In the genomic region with DNA sequence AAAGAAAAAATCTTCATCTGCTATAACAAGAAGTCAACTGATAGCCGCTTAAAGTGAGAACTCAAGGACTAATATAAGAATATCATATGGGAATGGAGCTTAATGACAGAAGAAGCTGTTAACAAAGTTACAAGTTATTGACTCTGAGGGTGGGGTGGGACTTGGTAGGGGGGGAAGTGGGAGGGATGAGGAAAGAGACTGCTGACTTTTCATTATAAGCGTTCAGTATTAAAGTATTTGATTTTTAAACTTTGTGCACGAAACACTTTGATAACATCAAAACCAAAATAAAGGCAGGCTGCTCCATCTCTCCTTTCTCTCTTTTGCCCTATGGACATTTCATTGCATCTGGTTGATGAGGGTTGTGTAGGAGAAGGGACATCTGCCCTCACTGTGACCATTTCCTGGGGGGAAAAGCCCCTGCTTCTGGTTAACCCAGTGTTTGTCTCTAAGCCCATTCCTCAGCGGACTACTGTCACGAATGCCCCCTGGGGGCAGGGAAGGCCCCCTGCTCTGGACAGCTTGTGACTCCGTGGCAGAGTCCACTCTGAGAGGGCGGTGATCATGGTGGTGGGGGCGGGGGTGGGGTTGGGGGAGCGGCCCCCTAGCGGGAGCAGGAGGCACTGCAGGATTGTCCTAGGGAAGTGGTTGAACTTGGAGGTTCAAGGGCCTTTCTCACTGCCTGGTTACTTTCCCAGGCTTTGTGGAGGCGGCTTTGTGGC, we compare ENCODE assay signal across 9 cellular contexts. TPM values are rescaled to one million over a fixed set of nuclear protein-coding genes. Genes with fewer than 3 reads are reported as not detected.
DNase-seq lines count a peak whose midpoint lies in the region; TF ChIP-seq lines count a peak whose summit lies in the region.
"Had no signal": no experiment of that assay in that cellular context is flagged by ENCODE, and none has a peak within 500 bp of the region (broad histone marks: within the 10 kb centered on the region; RNA-seq: fewer than 3 reads in every experiment).

No MANE protein-coding gene starts in this region.

- H3K27ac ChIP-seq in sigmoid colon = no peak overlapping the region

- no peaks in the 10 kb centered on the region for H3K36me3 ChIP-seq in sigmoid colon
- no peaks in the 10 kb centered on the region for H3K36me3 ChIP-seq in MG63

- H3K27me3 ChIP-seq in sigmoid colon (no peaks in the 10 kb centered on the region), MG63 (no peaks in the 10 kb centered on the region)

- H3K4me1 ChIP-seq in sigmoid colon = no peaks in the 10 kb centered on the region

- H3K9me3 ChIP-seq in sigmoid colon = no peaks in the 10 kb centered on the region
- H3K9me3 ChIP-seq in MG63 = no peaks in the 10 kb centered on the region

- TF ChIP-seq POLR2A in sigmoid colon (IDR thresholded peaks at IDR 0.05) = no peak

- intact Hi-C loops in sigmoid colon (cut with DNase I) = no loop called here

- H3K4me3 ChIP-seq in foreskin fibroblast (ENCODE audit: low read depth in 1 of 2, low read length in 2 of 2) = no peak overlapping the region
- H3K4me3 ChIP-seq in sigmoid colon = no peak overlapping the region
- H3K4me3 ChIP-seq in MG63 = no peak overlapping the region

- WGBS in sigmoid colon, 2 donors = 42 to 44% methylated on average over 11 of the region's 11 CpGs

- no peak for TF ChIP-seq EP300 in sigmoid colon (IDR thresholded peaks at IDR 0.05)

- DNase-seq in stimulated activated CD4-positive, alpha-beta T cell treated with anti-CD3 and anti-CD28 coated beads, Interleukin-15, amount 100 ng/mL, for 24 hours = peak; percentile 15
- DNase-seq in stimulated activated CD4-positive, alpha-beta T cell treated with anti-CD3 and anti-CD28 coated beads, Interleukin-1b, Interleukin-23, amount 100 ng/mL, for 48 hours = no peak
- peak; percentile 5 for DNase-seq in NCI-H460 (ENCODE audit: extremely low read depth, low read depth)
- DNase-seq in foreskin fibroblast = no peak
- DNase-seq in NK-92 (lab: John Stamatoyannopoulos, UW; ENCODE audit: unreplicated experiment) = no peak
- no peak for DNase-seq in sigmoid colon
- DNase-seq in MG63 = no peak
- DNase-seq in G401 (ENCODE audit: low spot score) = no peak
- DNase-seq: activated naive CD8-positive, alpha-beta T cell treated with anti-CD3 and anti-CD28 coated beads, Interleukin-2, amount 10 ng/mL, durations not matched to agents 7 days and 5 days had no signal

- in situ Hi-C loops in G401 (cut with HindIII; ENCODE audit: low sequenced_read_pairs) = no loop called here

- TF ChIP-seq CTCF in foreskin fibroblast (IDR thresholded peaks at IDR 0.05; ENCODE audit: low read depth, low read length) (peak; percentile 30), sigmoid colon (IDR thresholded peaks at IDR 0.05) (peak in 1 of 4 experiments; percentile 41)

RNA-seq across cellular contexts. Expression of gene SLC13A4, which starts 17.4 kb away (rescaled TPM):
- total RNA-seq in NCI-H460 (2014; rRNA removed; shearing (Covaris generic)) = not detected in 2 replicates
- not detected in 2 replicates for polyA plus RNA-seq in NCI-H460 (2014; cell fraction: nucleus; rRNA removed)
- total RNA-seq in sigmoid colon = under 1 TPM in 1 of 4 donors, not detected in 3; 0.28 TPM
- under 1 TPM in 2 of 3 donors, not detected in 1; 0.12 to 0.60 TPM for polyA plus RNA-seq in sigmoid colon
- total RNA-seq in MG63 (2014; rRNA removed; shearing (Covaris generic); ENCODE audit: low replicate concordance) = 0.05 TPM in 1 of 2 replicates, not detected in the other
- total RNA-seq in G401 (2014; rRNA removed; shearing (Covaris generic)) = 0.31 and 1.2 TPM in 2 replicates
- total RNA-seq: activated naive CD8-positive, alpha-beta T cell treated with anti-CD3 and anti-CD28 coated beads, Interleukin-2, amount 10 ng/mL, durations not matched to agents 7 days and 5 days had no signal

RNA-seq across cellular contexts. Expression of gene FAM180A, which starts 38.0 kb away (rescaled TPM):
- not detected in 2 replicates for total RNA-seq in NCI-H460 (2014; rRNA removed; shearing (Covaris generic))
- not detected in 2 replicates for polyA plus RNA-seq in NCI-H460 (2014; cell fraction: nucleus; rRNA removed)
- 1 to 10 TPM in 3 of 4 donors, under 1 TPM in 1; 0.95 to 8.9 (median 6.1) TPM for total RNA-seq in sigmoid colon
- 1 to 10 TPM in 1 of 3 donors, under 1 TPM in 1, not detected in 1; 0.60 to 1.8 TPM for polyA plus RNA-seq in sigmoid colon
- total RNA-seq in MG63 (2014; rRNA removed; shearing (Covaris generic); ENCODE audit: low replicate concordance) = 3.8 and 6.8 TPM in 2 replicates
- total RNA-seq in G401 (2014; rRNA removed; shearing (Covaris generic)) = not detected in 2 replicates
- total RNA-seq: activated naive CD8-positive, alpha-beta T cell treated with anti-CD3 and anti-CD28 coated beads, Interleukin-2, amount 10 ng/mL, durations not matched to agents 7 days and 5 days had no signal

RNA-seq across cellular contexts. Expression of gene STMP1, which starts 48.3 kb away (rescaled TPM):
- 16.2 and 16.3 TPM in 2 replicates for total RNA-seq in NCI-H460 (2014; rRNA removed; shearing (Covaris generic))
- polyA plus RNA-seq in NCI-H460 (2014; cell fraction: nucleus; rRNA removed) = 10.3 and 10.9 TPM in 2 replicates
- total RNA-seq in sigmoid colon = 10 to 100 TPM; 10.2 to 25.0 (median 19.9) TPM
- polyA plus RNA-seq in sigmoid colon = 10 to 100 TPM; 23.8 to 56.5 (median 48.8) TPM
- total RNA-seq in MG63 (2014; rRNA removed; shearing (Covaris generic); ENCODE audit: low replicate concordance) = 15.0 TPM in 2 replicates
- total RNA-seq in G401 (2014; rRNA removed; shearing (Covaris generic)) = 20.1 and 34.1 TPM in 2 replicates

Comparison
In these comparisons a context has a peak if more than half of its experiments do, and no peak if none do; other contexts are left out.
1. DNase-seq: peak in stimulated activated CD4-positive, alpha-beta T cell treated with anti-CD3 and anti-CD28 coated beads, Interleukin-15, amount 100 ng/mL, for 24 hours (single experiment) and NCI-H460 (single experiment); none in stimulated activated CD4-positive, alpha-beta T cell treated with anti-CD3 and anti-CD28 coated beads, Interleukin-1b, Interleukin-23, amount 100 ng/mL, for 48 hours (single experiment), foreskin fibroblast (0 of 2), NK-92 (single experiment), sigmoid colon (single experiment), MG63 (single experiment) and G401 (single experiment).